Comparison of ENCODE assay signal across 8 cellular contexts in genomic region chr19:51422053-51422448, GRCh38. TPM values are rescaled to one million over a fixed set of nuclear protein-coding genes. Genes with fewer than 3 reads are reported as not detected.
A peak's percentile ranks its signal among the peaks of the same experiment; 100 is the strongest.
DNase-seq lines count a peak whose midpoint lies in the region; ATAC-seq and TF ChIP-seq lines count a peak whose summit lies in the region.

No MANE protein-coding gene starts in this region.

- no peaks in the 10 kb centered on the region for H3K9me3 Mint-ChIP-seq in activated naive CD8-positive, alpha-beta T cell treated with anti-CD3 and anti-CD28 coated beads for 36 hours

- H3K4me3 Mint-ChIP-seq in activated naive CD8-positive, alpha-beta T cell treated with anti-CD3 and anti-CD28 coated beads for 36 hours, result no peak overlapping the region

- TF ChIP-seq CTCF in SU-DHL-6 (IDR thresholded peaks at IDR 0.05; ENCODE audit: insufficient read depth, low read length, poor library complexity, severe bottlenecking), result peak; percentile 94
- peak; percentile 83 to 99 (median 90) for TF ChIP-seq CTCF in heart left ventricle (IDR thresholded peaks at IDR 0.05)
- peak; percentile 88 to 94 (median 90) for TF ChIP-seq CTCF in prostate gland (IDR thresholded peaks at IDR 0.05)
- TF ChIP-seq CTCF in uterus (IDR thresholded peaks at IDR 0.05), result peak; percentile 43 to 63 (median 52)

- peak; percentile 45 for ATAC-seq in HG03432 (IDR thresholded peaks at IDR 0.05; ENCODE audit: unreplicated experiment)
- ATAC-seq in heart left ventricle, result peak; percentile 78 to 87 (median 82)
- no peak for ATAC-seq in GM19328 (IDR thresholded peaks at IDR 0.05; ENCODE audit: unreplicated experiment)

- TF ChIP-seq POLR2A in heart left ventricle (IDR thresholded peaks at IDR 0.05) (no peak), prostate gland (IDR thresholded peaks at IDR 0.05) (no peak), uterus (IDR thresholded peaks at IDR 0.05) (no peak)

- H3K4me1 Mint-ChIP-seq in activated naive CD8-positive, alpha-beta T cell treated with anti-CD3 and anti-CD28 coated beads for 36 hours, result peaks cover 5% of the 10 kb centered on the region

- H3K79me2 ChIP-seq in SU-DHL-6 (ENCODE audit: insufficient read depth, low read length), result no peaks in the 10 kb centered on the region

- no peak overlapping the region for H3K9ac ChIP-seq in SU-DHL-6 (ENCODE audit: low read length)

- no peaks in the 10 kb centered on the region for H3K36me3 Mint-ChIP-seq in activated naive CD8-positive, alpha-beta T cell treated with anti-CD3 and anti-CD28 coated beads for 36 hours

- peaks cover 0 to 28% (median 0%) of the 10 kb centered on the region in 12 donors for H3K4me1 ChIP-seq in heart left ventricle
- no peaks in the 10 kb centered on the region for H3K4me1 ChIP-seq in prostate gland (replicated peaks)
- no peaks in the 10 kb centered on the region for H3K4me1 ChIP-seq in uterus

- peaks cover 45% of the 10 kb centered on the region for H3K27me3 Mint-ChIP-seq in activated naive CD8-positive, alpha-beta T cell treated with anti-CD3 and anti-CD28 coated beads for 36 hours

- WGBS in heart left ventricle, 4 donors, result 8 to 12% (median 9%) methylated on average over 18 to 19 of the region's 19 CpGs
- 11% methylated on average over 19 of the region's 19 CpGs for WGBS in prostate gland

- no peaks in the 10 kb centered on the region for H4K20me1 ChIP-seq in SU-DHL-6 (ENCODE audit: low read depth, low read length)

- H3K27me3 ChIP-seq in SU-DHL-6 (ENCODE audit: low read length) (no peaks in the 10 kb centered on the region), heart left ventricle (peaks cover 0 to 17% (median 10%) of the 10 kb centered on the region in 9 donors), prostate gland (replicated peaks; ENCODE audit: insufficient read depth) (no peaks in the 10 kb centered on the region), uterus (no peaks in the 10 kb centered on the region)

- no peak overlapping the region for H3K27ac Mint-ChIP-seq in activated naive CD8-positive, alpha-beta T cell treated with anti-CD3 and anti-CD28 coated beads for 36 hours

- H3K9me3 ChIP-seq in SU-DHL-6 (ENCODE audit: insufficient read depth, low read length), result no peaks in the 10 kb centered on the region
- no peaks in the 10 kb centered on the region for H3K9me3 ChIP-seq in heart left ventricle
- no peaks in the 10 kb centered on the region for H3K9me3 ChIP-seq in prostate gland
- no peaks in the 10 kb centered on the region for H3K9me3 ChIP-seq in uterus

- H3F3A ChIP-seq in SU-DHL-6 (ENCODE audit: insufficient read depth), result no peaks in the 10 kb centered on the region

- H3K9me2 ChIP-seq in SU-DHL-6 (replicated peaks; ENCODE audit: insufficient read depth, low read length), result no peaks in the 10 kb centered on the region

- intact Hi-C loops in heart left ventricle (cut with DNase I) (no loop called here), prostate gland (cut with DNase I) (no loop called here), uterus (cut with DNase I; ENCODE audit: low total_unique reads) (no loop called here)

- DNase-seq in CMK (ENCODE audit: low read depth) (peak; percentile 79), heart left ventricle (peak; percentile 79 to 93 (median 83)), prostate gland (ENCODE audit: low spot score) (peak; percentile 68), uterus (peak in 1 of 2 donors; percentile 39)
- peak; percentile 87 for DNase-seq in activated naive CD8-positive, alpha-beta T cell treated with anti-CD3 and anti-CD28 coated beads for 36 hours

- H3K27ac ChIP-seq in SU-DHL-6 (ENCODE audit: low read depth, low read length) (no peak overlapping the region), heart left ventricle (no peak overlapping the region), prostate gland (no peak overlapping the region), uterus (no peak overlapping the region)

- H2AFZ ChIP-seq in SU-DHL-6 (ENCODE audit: low read depth, low read length, severe bottlenecking), result no peak overlapping the region

- H3K4me2 ChIP-seq in SU-DHL-6 (ENCODE audit: low read depth, low read length, poor library complexity, severe bottlenecking), result no peak overlapping the region

- H3K4me3 ChIP-seq in SU-DHL-6 (ENCODE audit: insufficient read depth, low read length, poor library complexity, severe bottlenecking) (no peak overlapping the region), heart left ventricle (peak overlapping the region in 1 of 12 donors; percentile 16), prostate gland (no peak overlapping the region), uterus (no peak overlapping the region)

- H3K36me3 ChIP-seq in SU-DHL-6 (ENCODE audit: low read length) (no peaks in the 10 kb centered on the region), heart left ventricle (no peaks in the 10 kb centered on the region), prostate gland (no peaks in the 10 kb centered on the region), uterus (no peaks in the 10 kb centered on the region)

RNA-seq across cellular contexts. Expression of gene SIGLEC10, which starts 4.6 kb away (rescaled TPM):
- not detected for total RNA-seq in activated naive CD8-positive, alpha-beta T cell treated with anti-CD3 and anti-CD28 coated beads for 36 hours
- total RNA-seq in heart left ventricle (1 to 10 TPM in 4 of 9 donors, under 1 TPM in 5; 0.18 to 7.5 (median 0.58) TPM), prostate gland (1 to 10 TPM; 7.1 to 7.5 TPM), uterus (10 to 100 TPM in 1 of 4 donors, 1 to 10 TPM in 1, under 1 TPM in 2; 0.26 to 11.2 (median 1.1) TPM)
- 1 to 10 TPM in 1 of 2 donors, under 1 TPM in 1; 0.08 to 1.7 TPM for polyA plus RNA-seq in heart left ventricle

RNA-seq across cellular contexts. Expression of gene C19orf84, which starts 31.7 kb away (rescaled TPM):
- under 1 TPM in 1 of 2 experiments, not detected in 1; 0.39 TPM for total RNA-seq in activated naive CD8-positive, alpha-beta T cell treated with anti-CD3 and anti-CD28 coated beads for 36 hours
- total RNA-seq in heart left ventricle, result not detected
- not detected for polyA plus RNA-seq in heart left ventricle
- 10 to 100 TPM in 1 of 2 donors, not detected in 1; 16.0 TPM for total RNA-seq in prostate gland
- total RNA-seq in uterus, result not detected

RNA-seq across cellular contexts. Expression of gene LIM2, which starts 34.3 kb away (rescaled TPM):
- total RNA-seq in activated naive CD8-positive, alpha-beta T cell treated with anti-CD3 and anti-CD28 coated beads for 36 hours, result not detected
- total RNA-seq in heart left ventricle, result not detected
- not detected for polyA plus RNA-seq in heart left ventricle
- not detected for total RNA-seq in prostate gland
- total RNA-seq in uterus, result not detected

RNA-seq across cellular contexts. Expression of gene SIGLEC8, which starts 36.2 kb away (rescaled TPM):
- not detected for total RNA-seq in activated naive CD8-positive, alpha-beta T cell treated with anti-CD3 and anti-CD28 coated beads for 36 hours
- under 1 TPM in 2 of 9 donors, not detected in 7; 0.12 to 0.48 TPM for total RNA-seq in heart left ventricle
- polyA plus RNA-seq in heart left ventricle, result not detected
- 1 to 10 TPM; 1.0 to 3.0 TPM for total RNA-seq in prostate gland
- total RNA-seq in uterus, result under 1 TPM in 2 of 4 donors, not detected in 2; 0.21 to 0.34 TPM

RNA-seq across cellular contexts. Expression of gene NKG7, which starts 49.6 kb away (rescaled TPM):
- 10 to 100 TPM; 85.3 to 91.9 TPM for total RNA-seq in activated naive CD8-positive, alpha-beta T cell treated with anti-CD3 and anti-CD28 coated beads for 36 hours
- total RNA-seq in heart left ventricle (10 to 100 TPM in 1 of 9 donors, 1 to 10 TPM in 6, not detected in 2; 1.0 to 31.2 (median 2.4) TPM), prostate gland (1 to 10 TPM in 1 of 2 donors, not detected in 1; 1.8 TPM), uterus (1 to 10 TPM in 3 of 4 donors, not detected in 1; 1.0 to 3.6 (median 2.9) TPM)
- polyA plus RNA-seq in heart left ventricle, result 1 to 10 TPM; 1.0 to 2.9 TPM
